In genomic region chr10:131943021-131943814, GRCh38 we compare ENCODE assay signal across 8 cellular contexts. TPM values are rescaled to one million over a fixed set of nuclear protein-coding genes. Genes with fewer than 3 reads are reported as not detected.
A peak's percentile ranks its signal among the peaks of the same experiment; 100 is the strongest.
DNase-seq lines count a peak whose midpoint lies in the region; ATAC-seq and TF ChIP-seq lines count a peak whose summit lies in the region.

No MANE protein-coding gene starts in this region.

- peak; percentile 31 for DNase-seq in AG08395 (ENCODE audit: low spot score)
- DNase-seq in H7: peak; percentile 92
- DNase-seq in brain microvascular endothelial cell: no peak
- DNase-seq in left lobe of liver (ENCODE audit: low spot score): no peak
- no peak for DNase-seq in activated CD8-positive, alpha-beta memory T cell treated with anti-CD3 and anti-CD28 coated beads, Interleukin-2, amount 50 U/mL, for 4 hours

- H3K27ac ChIP-seq in brain microvascular endothelial cell: no peak overlapping the region

- in situ Hi-C loops in brain microvascular endothelial cell (cut with HindIII; ENCODE audit: low pct_ligation_motif_present, low sequenced_read_pairs): no loop called here

- TF ChIP-seq CTCF in brain microvascular endothelial cell (IDR thresholded peaks at IDR 0.05; ENCODE audit: low read depth, low read length, missing control alignments): peak; percentile 66

- H3K4me3 ChIP-seq in H7 (ENCODE audit: insufficient read depth, low read depth, low read length) (no peak overlapping the region), brain microvascular endothelial cell (ENCODE audit: low read depth, low read length) (no peak overlapping the region)

- H3K27me3 ChIP-seq in H7 (ENCODE audit: control insufficient read depth, insufficient read depth, low read length) (no peaks in the 10 kb centered on the region), brain microvascular endothelial cell (replicated peaks) (no peaks in the 10 kb centered on the region)

- ATAC-seq in left lobe of liver (peak; percentile 87), GM21528 (IDR thresholded peaks at IDR 0.05; ENCODE audit: low FRiP score, unreplicated experiment) (no peak), GM21576 (IDR thresholded peaks at IDR 0.05; ENCODE audit: unreplicated experiment) (no peak), GM21526 (IDR thresholded peaks at IDR 0.05; ENCODE audit: low FRiP score, unreplicated experiment) (no peak)

- peaks cover 33% of the 10 kb centered on the region for H3K36me3 ChIP-seq in H7 (replicated peaks; ENCODE audit: control insufficient read depth, insufficient read depth, low read length)
- H3K36me3 ChIP-seq in brain microvascular endothelial cell (replicated peaks): peaks cover 20% of the 10 kb centered on the region

RNA-seq across cellular contexts. Expression of gene BNIP3, which starts 38.5 kb away (rescaled TPM):
- 129 and 219 TPM in 2 replicates for total RNA-seq in H7 (2014; rRNA removed; shearing (Covaris generic))
- 90.4 TPM for total RNA-seq in left lobe of liver

RNA-seq across cellular contexts. Expression of gene PPP2R2D, which starts 42.4 kb away (rescaled TPM):
- 44.8 and 47.4 TPM in 2 replicates for total RNA-seq in H7 (2014; rRNA removed; shearing (Covaris generic))
- total RNA-seq in left lobe of liver: 15.4 TPM

Comparison
In these comparisons a context has a peak if more than half of its experiments do, and no peak if none do; other contexts are left out.
1. DNase-seq: peak in AG08395 (single experiment) and H7 (single experiment); none in brain microvascular endothelial cell (single experiment), left lobe of liver (single experiment) and activated CD8-positive, alpha-beta memory T cell treated with anti-CD3 and anti-CD28 coated beads, Interleukin-2, amount 50 U/mL, for 4 hours (single experiment).